Comparison of ENCODE assay signal across 22 cellular contexts in the genomic region with DNA sequence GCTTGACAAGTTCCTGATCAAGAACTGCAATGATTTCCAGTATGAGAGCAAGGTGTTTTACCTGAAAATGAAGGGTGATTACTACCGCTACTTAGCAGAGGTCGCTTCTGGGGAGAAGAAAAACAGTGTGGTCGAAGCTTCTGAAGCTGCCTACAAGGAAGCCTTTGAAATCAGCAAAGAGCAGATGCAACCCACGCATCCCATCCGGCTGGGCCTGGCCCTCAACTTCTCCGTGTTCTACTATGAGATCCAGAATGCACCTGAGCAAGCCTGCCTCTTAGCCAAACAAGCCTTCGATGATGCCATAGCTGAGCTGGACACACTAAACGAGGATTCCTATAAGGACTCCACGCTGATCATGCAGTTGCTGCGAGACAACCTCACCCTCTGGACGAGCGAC. TPM values are rescaled to one million over a fixed set of nuclear protein-coding genes. Genes with fewer than 3 reads are reported as not detected.
DNase-seq lines count a peak whose midpoint lies in the region; ATAC-seq and TF ChIP-seq lines count a peak whose summit lies in the region.
"Had no signal": no experiment of that assay in that cellular context is flagged by ENCODE, and none has a peak within 500 bp of the region (broad histone marks: within the 10 kb centered on the region; RNA-seq: fewer than 3 reads in every experiment).

No MANE protein-coding gene starts in this region.

- 92 to 94% methylated on average over 11 to 12 of the region's 12 CpGs for WGBS in endodermal cell (ENCODE audit: insufficient coverage in 1 of 2, insufficient read length in 1 of 2), 2 experiments
- WGBS in hepatocyte (ENCODE audit: low lambda C conversion rate, missing lambda C conversion rate) = 97% methylated on average over 12 of the region's 12 CpGs

- H3K4me3 Mint-ChIP-seq in activated CD4-positive, alpha-beta T cell treated with anti-CD3 and anti-CD28 coated beads, Interleukin-2, amount 10 ng/mL, durations not matched to agents 7 days and 5 days = no peak overlapping the region
- peak overlapping the region; percentile 51 for H3K4me3 Mint-ChIP-seq in CD8-positive, alpha-beta T cell
- peak overlapping the region; percentile 77 for H3K4me3 Mint-ChIP-seq in activated T-helper 17 cell treated with anti-CD3 and anti-CD28 coated beads, Interleukin-2, amount 50 U/mL, for 72 hours
- H3K4me3 Mint-ChIP-seq in endodermal cell = no peak overlapping the region

- H3K4me1 ChIP-seq in CD8-positive, alpha-beta T cell (ENCODE audit: insufficient read depth, low read length) = peaks cover 34% of the 10 kb centered on the region
- H3K4me1 ChIP-seq in mucosa of descending colon (ENCODE audit: low read depth) (peaks cover 16% of the 10 kb centered on the region), endodermal cell (ENCODE audit: control insufficient read depth, insufficient read depth, low read length) (peaks cover 4% of the 10 kb centered on the region), hepatocyte (ENCODE audit: insufficient read depth) (peaks cover 4% of the 10 kb centered on the region)

- H3K9ac ChIP-seq in endodermal cell (ENCODE audit: extremely low read depth, low read length, poor library complexity, severe bottlenecking) = no peak overlapping the region

- no peak overlapping the region for H3K27ac ChIP-seq in CD8-positive, alpha-beta T cell (ENCODE audit: low read depth, low read length)
- H3K27ac ChIP-seq in endodermal cell (ENCODE audit: low read depth, low read length) = no peak overlapping the region
- no peak overlapping the region for H3K27ac ChIP-seq in hepatocyte
- H3K27ac ChIP-seq: VCaP had no signal

- DNase-seq in activated CD4-positive, alpha-beta T cell treated with anti-CD3 and anti-CD28 coated beads, Interleukin-2, amount 10 ng/mL, durations not matched to agents 7 days and 5 days = no peak
- no peak for DNase-seq in activated CD4-positive, alpha-beta T cell treated with anti-CD3 and anti-CD28 coated beads for 1 hour
- peak in 2 of 7 experiments; percentile 16 to 65 for DNase-seq in CD8-positive, alpha-beta T cell
- DNase-seq in mucosa of descending colon = no peak
- DNase-seq in endodermal cell = no peak
- DNase-seq in hepatocyte (ENCODE audit: low spot score) = no peak
- no peak for DNase-seq in NCI-H1930 (lab: John Stamatoyannopoulos, UW)
- DNase-seq: anterior cingulate cortex; C1 segment of cervical spinal cord; cerebellar nuclear complex; DMS153; effector CD8-positive, alpha-beta T cell; Kasumi-1; NCI-H1048; NCI-H2081; psoas muscle; SHP77 treated with DMSO at 0.1 percent for 48 hours; small intestine; stimulated activated CD4-positive, alpha-beta T cell treated with anti-CD3 and anti-CD28 coated beads, Interleukin-4, amount 100 ng/mL, for 4 hours; T-helper 2 cell had no signal

- H3K36me3 ChIP-seq in CD8-positive, alpha-beta T cell (ENCODE audit: insufficient read depth, low read length) = no peaks in the 10 kb centered on the region
- peaks cover 10% of the 10 kb centered on the region for H3K36me3 ChIP-seq in mucosa of descending colon (ENCODE audit: low read depth)
- peaks cover 66% of the 10 kb centered on the region for H3K36me3 ChIP-seq in endodermal cell (ENCODE audit: control insufficient read depth, insufficient read depth, low read length)
- H3K36me3 ChIP-seq in hepatocyte (replicated peaks; ENCODE audit: insufficient read depth, low read depth) = no peaks in the 10 kb centered on the region

- peaks cover 34% of the 10 kb centered on the region for H4K20me1 ChIP-seq in hepatocyte (ENCODE audit: insufficient read depth, poor library complexity, severe bottlenecking)

- H3K79me2 ChIP-seq in hepatocyte = peaks cover 48% of the 10 kb centered on the region

- POLR2A ChIA-PET in activated CD4-positive, alpha-beta T cell treated with anti-CD3 and anti-CD28 coated beads, Interleukin-2, amount 10 ng/mL, durations not matched to agents 7 days and 5 days (lab: Charles Lee) = no interaction called here
- POLR2A ChIA-PET in CD8-positive, alpha-beta T cell (lab: Charles Lee) = interaction anchor here (0.5 to 2.2 kb wide), 5 partner anchors 9 to 294 kb away, joined by 3 to 7 read pairs (median 5); a partner anchor contains a TSS

- no peaks in the 10 kb centered on the region for H3K9me2 ChIP-seq in hepatocyte (replicated peaks; ENCODE audit: insufficient read depth)

- peaks cover 59% of the 10 kb centered on the region for H3K4me1 Mint-ChIP-seq in activated CD4-positive, alpha-beta T cell treated with anti-CD3 and anti-CD28 coated beads, Interleukin-2, amount 10 ng/mL, durations not matched to agents 7 days and 5 days
- H3K4me1 Mint-ChIP-seq in CD8-positive, alpha-beta T cell (ENCODE audit: low read depth) = peaks cover 71% of the 10 kb centered on the region
- H3K4me1 Mint-ChIP-seq in activated T-helper 17 cell treated with anti-CD3 and anti-CD28 coated beads, Interleukin-2, amount 50 U/mL, for 72 hours = peaks cover 68% of the 10 kb centered on the region
- H3K4me1 Mint-ChIP-seq in endodermal cell = peaks cover 24% of the 10 kb centered on the region

- no peak overlapping the region for H2AFZ ChIP-seq in hepatocyte

- intact Hi-C loops in CD8-positive, alpha-beta T cell (cut with DNase I, micrococcal nuclease) = no loop called here
- intact Hi-C loops in mucosa of descending colon (cut with DNase I, micrococcal nuclease) = no loop called here

- H3K9me3 Mint-ChIP-seq in activated CD4-positive, alpha-beta T cell treated with anti-CD3 and anti-CD28 coated beads, Interleukin-2, amount 10 ng/mL, durations not matched to agents 7 days and 5 days = no peaks in the 10 kb centered on the region
- H3K9me3 Mint-ChIP-seq in CD8-positive, alpha-beta T cell = no peaks in the 10 kb centered on the region
- H3K9me3 Mint-ChIP-seq in activated T-helper 17 cell treated with anti-CD3 and anti-CD28 coated beads, Interleukin-2, amount 50 U/mL, for 72 hours = peaks cover 4% of the 10 kb centered on the region
- H3K9me3 Mint-ChIP-seq in endodermal cell = no peaks in the 10 kb centered on the region

- CTCF ChIA-PET in activated CD4-positive, alpha-beta T cell treated with anti-CD3 and anti-CD28 coated beads, Interleukin-2, amount 10 ng/mL, durations not matched to agents 7 days and 5 days (lab: Charles Lee) = interaction anchor here (0.6 to 1.3 kb wide), 5 partner anchors 9 to 293 kb away, joined by 3 to 4 read pairs (median 3); no protein-coding TSS in a partner anchor
- CTCF ChIA-PET in CD8-positive, alpha-beta T cell (lab: Charles Lee) = interaction anchor here (1.7 to 4.3 kb wide), 3 partner anchors 10 to 291 kb away, joined by 5 to 31 read pairs (median 26); no protein-coding TSS in a partner anchor

- no peak for ATAC-seq in CD8-positive, alpha-beta T cell
- peak; percentile 33 for ATAC-seq in activated T-helper 17 cell treated with anti-CD3 and anti-CD28 coated beads, Interleukin-2, amount 50 U/mL, for 72 hours (replicated peaks)
- peak; percentile 20 for ATAC-seq in mucosa of descending colon
- ATAC-seq: psoas muscle had no signal

- H3K4me3 ChIP-seq in CD8-positive, alpha-beta T cell (ENCODE audit: low read depth, low read length) = no peak overlapping the region
- no peak overlapping the region for H3K4me3 ChIP-seq in mucosa of descending colon
- H3K4me3 ChIP-seq in endodermal cell (ENCODE audit: low read length) = no peak overlapping the region
- H3K4me3 ChIP-seq in hepatocyte = no peak overlapping the region
- H3K4me3 ChIP-seq: psoas muscle had no signal

- H3K27me3 Mint-ChIP-seq in activated CD4-positive, alpha-beta T cell treated with anti-CD3 and anti-CD28 coated beads, Interleukin-2, amount 10 ng/mL, durations not matched to agents 7 days and 5 days = no peaks in the 10 kb centered on the region
- H3K27me3 Mint-ChIP-seq in CD8-positive, alpha-beta T cell (ENCODE audit: low read depth) = no peaks in the 10 kb centered on the region
- no peaks in the 10 kb centered on the region for H3K27me3 Mint-ChIP-seq in activated T-helper 17 cell treated with anti-CD3 and anti-CD28 coated beads, Interleukin-2, amount 50 U/mL, for 72 hours
- H3K27me3 Mint-ChIP-seq in endodermal cell (ENCODE audit: insufficient read depth) = no peaks in the 10 kb centered on the region

- peak overlapping the region; percentile 60 for H3K27ac Mint-ChIP-seq in activated CD4-positive, alpha-beta T cell treated with anti-CD3 and anti-CD28 coated beads, Interleukin-2, amount 10 ng/mL, durations not matched to agents 7 days and 5 days
- peak overlapping the region; percentile 92 for H3K27ac Mint-ChIP-seq in CD8-positive, alpha-beta T cell
- H3K27ac Mint-ChIP-seq in activated T-helper 17 cell treated with anti-CD3 and anti-CD28 coated beads, Interleukin-2, amount 50 U/mL, for 72 hours = peak overlapping the region; percentile 92
- H3K27ac Mint-ChIP-seq in endodermal cell = no peak overlapping the region

- H3K36me3 Mint-ChIP-seq in activated CD4-positive, alpha-beta T cell treated with anti-CD3 and anti-CD28 coated beads, Interleukin-2, amount 10 ng/mL, durations not matched to agents 7 days and 5 days (ENCODE audit: low read depth) = peaks cover 56% of the 10 kb centered on the region
- peaks cover 28% of the 10 kb centered on the region for H3K36me3 Mint-ChIP-seq in CD8-positive, alpha-beta T cell
- H3K36me3 Mint-ChIP-seq in activated T-helper 17 cell treated with anti-CD3 and anti-CD28 coated beads, Interleukin-2, amount 50 U/mL, for 72 hours (ENCODE audit: low read depth) = peaks cover 73% of the 10 kb centered on the region
- H3K36me3 Mint-ChIP-seq in endodermal cell (ENCODE audit: low read depth) = peaks cover 45% of the 10 kb centered on the region

- H3K9me3 ChIP-seq in CD8-positive, alpha-beta T cell (ENCODE audit: low read length) = no peaks in the 10 kb centered on the region
- H3K9me3 ChIP-seq in mucosa of descending colon (no peaks in the 10 kb centered on the region), endodermal cell (ENCODE audit: control insufficient read depth, low read length) (no peaks in the 10 kb centered on the region), hepatocyte (ENCODE audit: low read depth) (no peaks in the 10 kb centered on the region)
- H3K9me3 ChIP-seq: psoas muscle had no signal

- no peaks in the 10 kb centered on the region for H3K27me3 ChIP-seq in CD8-positive, alpha-beta T cell (ENCODE audit: insufficient read depth, low read length)
- H3K27me3 ChIP-seq in endodermal cell (ENCODE audit: control insufficient read depth, insufficient read depth, low read length, poor library complexity, severe bottlenecking) = no peaks in the 10 kb centered on the region
- no peaks in the 10 kb centered on the region for H3K27me3 ChIP-seq in hepatocyte

- no peak for TF ChIP-seq CTCF in CD8-positive, alpha-beta T cell (IDR thresholded peaks at IDR 0.05)
- no peak for TF ChIP-seq CTCF in mucosa of descending colon (IDR thresholded peaks at IDR 0.05)
- TF ChIP-seq CTCF in endodermal cell (conservative IDR thresholded peaks at IDR 0.05) = no peak
- TF ChIP-seq CTCF in hepatocyte (IDR thresholded peaks at IDR 0.05; ENCODE audit: poor library complexity) = no peak

- no peak overlapping the region for H3K4me2 ChIP-seq in hepatocyte

RNA-seq across cellular contexts. Expression of a gene that starts 12.0 kb away (rescaled TPM):
- 100 to 1,000 TPM; 182 to 190 TPM for total RNA-seq in activated CD4-positive, alpha-beta T cell treated with anti-CD3 and anti-CD28 coated beads, Interleukin-2, amount 10 ng/mL, durations not matched to agents 7 days and 5 days
- 10 to 100 TPM; 22.4 to 24.3 TPM for total RNA-seq in CD8-positive, alpha-beta T cell
- 100 to 1,000 TPM; 168 to 211 TPM for total RNA-seq in activated T-helper 17 cell treated with anti-CD3 and anti-CD28 coated beads, Interleukin-2, amount 50 U/mL, for 72 hours
- total RNA-seq in mucosa of descending colon = 100 to 1,000 TPM; 140 to 162 (median 149) TPM
- 100 to 1,000 TPM; 162 to 193 TPM for total RNA-seq in endodermal cell
- polyA plus RNA-seq in endodermal cell (2013, experiment 1 of 2) = 178 TPM
- polyA plus RNA-seq in endodermal cell (2013, experiment 2 of 2) = 174 TPM
- total RNA-seq in hepatocyte = 80.7 and 87.0 TPM in 2 replicates
- polyA plus RNA-seq in hepatocyte = 122 and 135 TPM in 2 replicates

Comparison
In these comparisons a context has a peak if more than half of its experiments do, and no peak if none do; other contexts are left out.
1. H3K4me3 Mint-ChIP-seq: peak in CD8-positive, alpha-beta T cell (single experiment) and activated T-helper 17 cell treated with anti-CD3 and anti-CD28 coated beads, Interleukin-2, amount 50 U/mL, for 72 hours (single experiment); none in activated CD4-positive, alpha-beta T cell treated with anti-CD3 and anti-CD28 coated beads, Interleukin-2, amount 10 ng/mL, durations not matched to agents 7 days and 5 days (single experiment) and endodermal cell (single experiment).